ENCODE assay signal across 20 cellular contexts in the genomic region with DNA sequence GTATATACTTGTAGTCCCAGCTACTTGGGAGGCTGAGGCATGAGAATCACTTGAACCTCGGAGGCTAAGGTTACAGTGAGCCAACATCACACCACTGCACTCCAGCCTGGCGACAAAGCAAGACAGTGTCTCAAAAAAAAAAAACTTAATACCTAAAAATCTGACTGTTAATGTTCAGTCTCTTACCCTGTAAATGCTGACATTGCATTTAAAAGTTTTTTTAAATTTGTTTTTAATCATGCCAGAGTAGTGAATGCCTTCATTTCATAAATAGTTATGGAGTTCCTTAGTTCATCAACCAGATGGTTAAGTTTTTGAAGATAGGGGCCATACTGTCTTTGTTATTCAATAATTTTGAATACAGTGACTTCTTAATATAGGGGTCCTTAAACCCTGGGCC.
"Had no signal": no experiment of that assay in that cellular context is flagged by ENCODE, and none has a peak within 500 bp of the region (broad histone marks: within the 10 kb centered on the region; RNA-seq: fewer than 3 reads in every experiment).

No MANE protein-coding gene starts in this region.

- H3K4me3 ChIP-seq: hepatocyte, left ventricle myocardium inferior, lung, neural progenitor cell, ovary, right atrium auricular region, skin epidermis, spleen, tibial nerve, uterus had no signal

- H3K27me3 ChIP-seq: hepatocyte, neural progenitor cell, ovary, right atrium auricular region, spleen, tibial nerve, uterus had no signal

- H3K9ac ChIP-seq: neural progenitor cell had no signal

- H3K4me2 ChIP-seq: hepatocyte, neural progenitor cell had no signal

- H2AFZ ChIP-seq: hepatocyte, neural progenitor cell had no signal

- H3K9me3 ChIP-seq: left ventricle myocardium inferior, ovary, right atrium auricular region, spleen, tibial nerve, uterus had no signal

- H3K27ac ChIP-seq: hepatocyte, left ventricle myocardium inferior, neural progenitor cell, ovary, right atrium auricular region, skin epidermis, spleen, tibial nerve, uterus had no signal

- DNase-seq: islet precursor cell; left ventricle myocardium inferior; mesendoderm; naive B cell; natural killer cell; nephron progenitor cell; ovary; spleen; stimulated activated CD4-positive, alpha-beta T cell treated with anti-CD3 and anti-CD28 coated beads, Interleukin-4, amount 100 ng/mL, for 24 hours; stimulated activated naive CD4-positive, alpha-beta T cell; substantia nigra; uterus had no signal

- H3K36me3 ChIP-seq: ovary, uterus had no signal

- H3K4me1 ChIP-seq: right atrium auricular region had no signal

- ATAC-seq: natural killer cell; sciatic nerve; stimulated activated effector memory CD8-positive, alpha-beta T cell treated with anti-CD3 and anti-CD28 coated beads, Interleukin-12 subunit alpha, Interleukin-12 subunit beta, amount 100 ng/mL, for 72 hours had no signal
